Comparison of ENCODE assay signal across 17 cellular contexts in genomic region chr4:14110407-14110806, GRCh38.
DNase-seq lines count a peak whose midpoint lies in the region; ATAC-seq and TF ChIP-seq lines count a peak whose summit lies in the region.
"Had no signal": no experiment of that assay in that cellular context is flagged by ENCODE, and none has a peak within 500 bp of the region (broad histone marks: within the 10 kb centered on the region; RNA-seq: fewer than 3 reads in every experiment).

No MANE protein-coding gene starts in this region.

- no peak for TF ChIP-seq POLR2A in breast epithelium (IDR thresholded peaks at IDR 0.05)
- TF ChIP-seq POLR2A in tibial nerve (IDR thresholded peaks at IDR 0.05), result no peak
- TF ChIP-seq POLR2A in erythroblast (IDR thresholded peaks at IDR 0.05; ENCODE audit: low read length), result no peak

- H3K36me3 ChIP-seq in breast epithelium (no peaks in the 10 kb centered on the region), tibial nerve (no peaks in the 10 kb centered on the region)
- H3K36me3 ChIP-seq: heart left ventricle, upper lobe of left lung had no signal

- no peaks in the 10 kb centered on the region for H3K27me3 Mint-ChIP-seq in MCF 10A (ENCODE audit: insufficient read depth, unreplicated experiment)
- no peaks in the 10 kb centered on the region for H3K27me3 Mint-ChIP-seq in stimulated activated memory B cell treated with anti-CD40 and anti-IgM and Interleukin-4, amounts not matched to agents 10 μg/mL and 1 μg/mL and 100 μg/mL, for 72 hours
- H3K27me3 Mint-ChIP-seq: activated CD8-positive, alpha-beta memory T cell treated with anti-CD3 and anti-CD28 coated beads, Interleukin-2, amount 10 ng/mL, durations not matched to agents 7 days and 5 days; effector memory CD8-positive, alpha-beta T cell had no signal

- TF ChIP-seq CTCF in MCF 10A (IDR thresholded peaks at IDR 0.05; ENCODE audit: unreplicated experiment) (no peak), breast epithelium (IDR thresholded peaks at IDR 0.05) (no peak), foreskin fibroblast (IDR thresholded peaks at IDR 0.05; ENCODE audit: low read depth, low read length) (no peak), tibial nerve (IDR thresholded peaks at IDR 0.05) (no peak)

- WGBS in tibial nerve, 2 donors, result 74 to 76% methylated on average over 2 of the region's 2 CpGs

- H3K9me3 ChIP-seq in breast epithelium (peaks cover 3 to 15% of the 10 kb centered on the region in 2 donors), tibial nerve (peaks cover 0 to 17% (median 0%) of the 10 kb centered on the region in 4 donors)

- intact Hi-C loops in MCF 10A (cut with micrococcal nuclease), result no loop called here
- intact Hi-C loops in breast epithelium (cut with DNase I; ENCODE audit: low total_unique reads), result no loop called here

- no peak for TF ChIP-seq EP300 in tibial nerve (IDR thresholded peaks at IDR 0.05)

- DNase-seq in MCF 10A (ENCODE audit: unreplicated experiment), result peak; percentile 23
- DNase-seq in breast epithelium (ENCODE audit: low spot score in 2 of 2), result no peak
- DNase-seq in amniotic stem cell (lab: John Stamatoyannopoulos, UW), result peak; percentile 42
- DNase-seq in foreskin fibroblast, result peak; percentile 64 to 83
- no peak for DNase-seq in stimulated activated CD4-positive, alpha-beta T cell treated with anti-CD3 and anti-CD28 coated beads, Interleukin-1b, Interleukin-23, amount 100 ng/mL, for 48 hours
- no peak for DNase-seq in tibial nerve (ENCODE audit: low spot score in 2 of 2)
- DNase-seq in erythroblast (lab: John Stamatoyannopoulos, UW), result no peak
- DNase-seq: activated CD8-positive, alpha-beta memory T cell treated with anti-CD3 and anti-CD28 coated beads, Interleukin-2, amount 10 ng/mL, durations not matched to agents 7 days and 5 days; activated naive CD4-positive, alpha-beta T cell; effector memory CD8-positive, alpha-beta T cell; GOT3; heart left ventricle; left cardiac atrium; NCI-H1092 treated with DMSO at 0.1 percent for 48 hours; stimulated activated CD8-positive, alpha-beta memory T cell treated with anti-CD3 and anti-CD28 coated beads, Interleukin-4, amount 100 ng/mL, for 48 hours; upper lobe of left lung had no signal

- CTCF ChIA-PET in MCF 10A (lab: Yijun Ruan, JAX), result interaction anchor here (0.8 kb wide), 1 partner anchor 8 kb away, joined by 3 read pairs; no protein-coding TSS in a partner anchor

- BruUV-seq in MCF 10A (replicated peaks; lab: Mats Ljungman, UMichigan), result no TSS peak

- peaks cover 4% of the 10 kb centered on the region for H3K9me3 Mint-ChIP-seq in MCF 10A (ENCODE audit: unreplicated experiment)
- H3K9me3 Mint-ChIP-seq in stimulated activated memory B cell treated with anti-CD40 and anti-IgM and Interleukin-4, amounts not matched to agents 10 μg/mL and 1 μg/mL and 100 μg/mL, for 72 hours, result peaks cover 10% of the 10 kb centered on the region

- no peaks in the 10 kb centered on the region for H3K27me3 ChIP-seq in breast epithelium
- H3K27me3 ChIP-seq in tibial nerve, result no peaks in the 10 kb centered on the region
- H3K27me3 ChIP-seq: heart left ventricle, upper lobe of left lung had no signal

- no peaks in the 10 kb centered on the region for H3K36me3 Mint-ChIP-seq in MCF 10A (ENCODE audit: insufficient read depth, unreplicated experiment)
- H3K36me3 Mint-ChIP-seq in stimulated activated memory B cell treated with anti-CD40 and anti-IgM and Interleukin-4, amounts not matched to agents 10 μg/mL and 1 μg/mL and 100 μg/mL, for 72 hours, result no peaks in the 10 kb centered on the region
- H3K36me3 Mint-ChIP-seq: activated CD8-positive, alpha-beta memory T cell treated with anti-CD3 and anti-CD28 coated beads, Interleukin-2, amount 10 ng/mL, durations not matched to agents 7 days and 5 days had no signal

- no peak overlapping the region for H3K27ac ChIP-seq in breast epithelium
- H3K27ac ChIP-seq in tibial nerve, result no peak overlapping the region
- H3K27ac ChIP-seq: heart left ventricle, upper lobe of left lung had no signal

- POLR2A ChIA-PET in MCF 10A (lab: Yijun Ruan, JAX), result interaction anchor here (0.7 to 1.0 kb wide), 3 partner anchors 42 to 287 kb away, joined by 3 to 4 read pairs (median 3); no protein-coding TSS in a partner anchor

- no peak overlapping the region for H3K4me3 Mint-ChIP-seq in MCF 10A (ENCODE audit: unreplicated experiment)
- no peak overlapping the region for H3K4me3 Mint-ChIP-seq in stimulated activated memory B cell treated with anti-CD40 and anti-IgM and Interleukin-4, amounts not matched to agents 10 μg/mL and 1 μg/mL and 100 μg/mL, for 72 hours
- H3K4me3 Mint-ChIP-seq: activated CD8-positive, alpha-beta memory T cell treated with anti-CD3 and anti-CD28 coated beads, Interleukin-2, amount 10 ng/mL, durations not matched to agents 7 days and 5 days; effector memory CD8-positive, alpha-beta T cell had no signal

- ATAC-seq in stimulated activated memory B cell treated with anti-CD40 and anti-IgM and Interleukin-4, amounts not matched to agents 10 μg/mL and 1 μg/mL and 100 μg/mL, for 72 hours, result no peak
- ATAC-seq: activated CD8-positive, alpha-beta memory T cell treated with anti-CD3 and anti-CD28 coated beads, Interleukin-2, amount 10 ng/mL, durations not matched to agents 7 days and 5 days; effector memory CD8-positive, alpha-beta T cell; heart left ventricle had no signal

- no peak overlapping the region for H3K4me3 ChIP-seq in breast epithelium
- H3K4me3 ChIP-seq in foreskin fibroblast (ENCODE audit: low read depth in 1 of 2, low read length in 2 of 2), result no peak overlapping the region
- H3K4me3 ChIP-seq in tibial nerve, result no peak overlapping the region
- H3K4me3 ChIP-seq: heart left ventricle, upper lobe of left lung had no signal

- peaks cover 21% of the 10 kb centered on the region for H3K4me1 Mint-ChIP-seq in MCF 10A (ENCODE audit: insufficient read depth, unreplicated experiment)
- peaks cover 8% of the 10 kb centered on the region for H3K4me1 Mint-ChIP-seq in stimulated activated memory B cell treated with anti-CD40 and anti-IgM and Interleukin-4, amounts not matched to agents 10 μg/mL and 1 μg/mL and 100 μg/mL, for 72 hours
- H3K4me1 Mint-ChIP-seq: activated CD8-positive, alpha-beta memory T cell treated with anti-CD3 and anti-CD28 coated beads, Interleukin-2, amount 10 ng/mL, durations not matched to agents 7 days and 5 days had no signal

- peak overlapping the region; percentile 40 for H3K27ac Mint-ChIP-seq in MCF 10A (ENCODE audit: low read depth, unreplicated experiment)
- no peak overlapping the region for H3K27ac Mint-ChIP-seq in stimulated activated memory B cell treated with anti-CD40 and anti-IgM and Interleukin-4, amounts not matched to agents 10 μg/mL and 1 μg/mL and 100 μg/mL, for 72 hours
- H3K27ac Mint-ChIP-seq: activated CD8-positive, alpha-beta memory T cell treated with anti-CD3 and anti-CD28 coated beads, Interleukin-2, amount 10 ng/mL, durations not matched to agents 7 days and 5 days; effector memory CD8-positive, alpha-beta T cell had no signal

- H3K4me1 ChIP-seq in breast epithelium (no peaks in the 10 kb centered on the region), tibial nerve (no peaks in the 10 kb centered on the region)
- H3K4me1 ChIP-seq: upper lobe of left lung had no signal

Comparison
In these comparisons a context has a peak if more than half of its experiments do, and no peak if none do; other contexts are left out.
1. DNase-seq: peak in MCF 10A (single experiment), amniotic stem cell (single experiment) and foreskin fibroblast (2 of 2); none in breast epithelium (0 of 2), stimulated activated CD4-positive, alpha-beta T cell treated with anti-CD3 and anti-CD28 coated beads, Interleukin-1b, Interleukin-23, amount 100 ng/mL, for 48 hours (single experiment), tibial nerve (0 of 2) and erythroblast (0 of 2).